36 cellular contexts compared by ENCODE assay signal in the genomic region with DNA sequence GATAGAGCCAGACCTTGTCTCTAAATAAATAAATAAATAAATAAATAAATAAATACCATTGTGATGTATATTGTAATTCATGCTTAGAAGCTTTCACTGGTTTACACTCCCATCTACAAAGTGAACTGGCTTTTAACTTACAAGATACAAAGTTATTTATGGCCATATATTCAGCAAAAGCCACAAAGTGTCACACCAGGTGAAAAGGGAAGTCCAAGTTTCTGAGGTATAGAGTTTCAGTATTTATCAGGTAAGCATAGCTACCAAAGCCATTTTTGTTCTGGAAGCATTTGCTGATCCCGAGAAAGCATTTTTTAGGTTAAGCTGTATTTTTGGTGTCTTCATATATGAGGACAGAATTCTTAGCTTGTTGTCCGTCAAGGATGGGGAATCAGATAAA.
"Had no signal": no experiment of that assay in that cellular context is flagged by ENCODE, and none has a peak within 500 bp of the region (broad histone marks: within the 10 kb centered on the region; RNA-seq: fewer than 3 reads in every experiment).

No MANE protein-coding gene starts in this region.

- H2AFZ ChIP-seq: PC-9 had no signal

- H3K4me3 ChIP-seq: body of pancreas, breast epithelium, PC-9 had no signal

- H3K4me1 ChIP-seq: body of pancreas, breast epithelium had no signal

- H3K27ac ChIP-seq: body of pancreas, breast epithelium, PC-9, WERI-Rb-1 had no signal

- ATAC-seq: activated CD8-positive, alpha-beta memory T cell treated with anti-CD3 and anti-CD28 coated beads, Interleukin-2, amount 10 ng/mL, durations not matched to agents 7 days and 5 days; activated T-cell treated with anti-CD3 and anti-CD28 coated beads, Interleukin-2, amount 50 U/mL, for 72 hours; activated T-helper 17 cell treated with anti-CD3 and anti-CD28 coated beads, Interleukin-2, amount 50 U/mL, for 72 hours; body of pancreas had no signal

- H3K36me3 ChIP-seq: breast epithelium, WERI-Rb-1 had no signal

- FAIRE-seq: astrocyte, RCC 7860 had no signal

- H3K9me3 ChIP-seq: body of pancreas, breast epithelium had no signal

- DNase-seq: activated CD4-positive, alpha-beta memory T cell treated with anti-CD3 and anti-CD28 coated beads, Interleukin-2, amount 10 ng/mL, durations not matched to agents 7 days and 5 days; activated CD4-positive, alpha-beta T cell treated with anti-CD3 and anti-CD28 coated beads for 1 hour; activated CD4-positive, alpha-beta T cell treated with anti-CD3 and anti-CD28 coated beads for 48 hours; activated CD4-positive, CD25-positive, alpha-beta regulatory T cell; activated CD8-positive, alpha-beta memory T cell treated with anti-CD3 and anti-CD28 coated beads for 24 hours; activated CD8-positive, alpha-beta memory T cell treated with anti-CD3 and anti-CD28 coated beads, Interleukin-2, amount 10 ng/mL, durations not matched to agents 7 days and 5 days; activated CD8-positive, alpha-beta memory T cell treated with anti-CD3 and anti-CD28 coated beads, Interleukin-2, amount 50 U/mL, for 48 hours; activated effector memory CD4-positive, alpha-beta T cell treated with anti-CD3 and anti-CD28 coated beads, Interleukin-2, amount 50 U/mL, for 16 hours; activated naive CD4-positive, alpha-beta T cell; activated naive CD8-positive, alpha-beta T cell treated with anti-CD3 and anti-CD28 coated beads, Interleukin-2, amount 10 ng/mL, durations not matched to agents 7 days and 5 days; activated T-cell treated with anti-CD3 and anti-CD28 coated beads, Interleukin-2, amount 50 U/mL, for 72 hours; amygdala; body of pancreas; KG1; NCI-H1092 treated with DMSO at 0.1 percent for 48 hours; NCI-H1417; NCI-H146; NCI-H187; NCI-H2029 treated with DMSO at 0.1 percent for 48 hours; NCI-H2171 treated with DMSO at 0.1 percent for 48 hours; NCI-H226; NCI-H446 treated with DMSO at 0.1 percent for 48 hours; NCI-H524; NCI-H69; NCI-H82; PC-9; Right ventricle myocardium superior; SW 1271; T-helper 1 cell; T-helper 2 cell; T-helper 9 cell; WERI-Rb-1 had no signal

- H3K27me3 ChIP-seq: body of pancreas, breast epithelium had no signal

- H3K4me2 ChIP-seq: PC-9 had no signal
